In genomic region chr15:99137111-99137546, GRCh38 we compare ENCODE assay signal across 15 cellular contexts.
A peak's percentile ranks its signal among the peaks of the same experiment; 100 is the strongest.
DNase-seq lines count a peak whose midpoint lies in the region; ATAC-seq and TF ChIP-seq lines count a peak whose summit lies in the region.
"Had no signal": no experiment of that assay in that cellular context is flagged by ENCODE, and none has a peak within 500 bp of the region (broad histone marks: within the 10 kb centered on the region; RNA-seq: fewer than 3 reads in every experiment).

No MANE protein-coding gene starts in this region.

- H2AFZ ChIP-seq in parathyroid adenoma = peak overlapping the region; percentile 28

- H3K27me3 ChIP-seq in parathyroid adenoma (ENCODE audit: control insufficient read depth, insufficient read depth, low read length) = no peaks in the 10 kb centered on the region
- H3K27me3 ChIP-seq: ascending aorta, heart left ventricle had no signal

- no peaks in the 10 kb centered on the region for H3K79me2 ChIP-seq in parathyroid adenoma

- ATAC-seq in GM21515 (IDR thresholded peaks at IDR 0.05; ENCODE audit: unreplicated experiment) (no peak), GM21529 (IDR thresholded peaks at IDR 0.05; ENCODE audit: unreplicated experiment) (no peak), GM19452 (IDR thresholded peaks at IDR 0.05; ENCODE audit: unreplicated experiment) (no peak)
- ATAC-seq: activated CD8-positive, alpha-beta T cell treated with anti-CD3 and anti-CD28 coated beads, Interleukin-2, amount 10 ng/mL, durations not matched to agents 7 days and 5 days had no signal

- peak; percentile 67 for DNase-seq in DMS53 (lab: John Stamatoyannopoulos, UW)
- peak; percentile 98 for DNase-seq in NCI-H1105 treated with DMSO at 0.1 percent for 48 hours (lab: John Stamatoyannopoulos, UW)
- peak; percentile 45 for DNase-seq in NCI-H510A treated with DMSO at 0.1 percent for 48 hours (lab: John Stamatoyannopoulos, UW)
- DNase-seq in NCI-H524 (lab: John Stamatoyannopoulos, UW) = no peak
- DNase-seq: activated CD8-positive, alpha-beta T cell treated with anti-CD3 and anti-CD28 coated beads, Interleukin-2, amount 10 ng/mL, durations not matched to agents 7 days and 5 days; activated gamma-delta T cell; heart left ventricle; midbrain; SK-N-SH had no signal

- no peak for TF ChIP-seq CTCF in parathyroid adenoma (IDR thresholded peaks at IDR 0.05)

- H3K9ac ChIP-seq in parathyroid adenoma = no peak overlapping the region
- H3K9ac ChIP-seq: SK-N-SH had no signal

- H3K4me1 ChIP-seq in parathyroid adenoma = peaks cover 10% of the 10 kb centered on the region

- H3K36me3 ChIP-seq in parathyroid adenoma (ENCODE audit: control insufficient read depth, insufficient read depth, low read length) = no peaks in the 10 kb centered on the region

- H3K27ac ChIP-seq in parathyroid adenoma = peak overlapping the region; percentile 29

- H3K4me2 ChIP-seq in parathyroid adenoma (ENCODE audit: low read length) = no peak overlapping the region
- H3K4me2 ChIP-seq: SK-N-SH had no signal

- H3K9me3 ChIP-seq in parathyroid adenoma (ENCODE audit: control insufficient read depth, low read length) = no peaks in the 10 kb centered on the region
- H3K9me3 ChIP-seq: ascending aorta, heart left ventricle, SK-N-SH had no signal

- no peak overlapping the region for H3K4me3 ChIP-seq in parathyroid adenoma (ENCODE audit: low read depth, low read length)
- H3K4me3 ChIP-seq: ascending aorta, coronary artery, heart left ventricle had no signal

Comparison
In these comparisons a context has a peak if more than half of its experiments do, and no peak if none do; other contexts are left out.
1. DNase-seq: peak in DMS53 (single experiment), NCI-H1105 treated with DMSO at 0.1 percent for 48 hours (single experiment) and NCI-H510A treated with DMSO at 0.1 percent for 48 hours (single experiment); none in NCI-H524 (0 of 2).